18 cellular contexts compared by ENCODE assay signal in genomic region chr16:78608305-78608776, GRCh38.
DNase-seq lines count a peak whose midpoint lies in the region; ATAC-seq, FAIRE-seq and TF ChIP-seq lines count a peak whose summit lies in the region.
"Had no signal": no experiment of that assay in that cellular context is flagged by ENCODE, and none has a peak within 500 bp of the region (broad histone marks: within the 10 kb centered on the region; RNA-seq: fewer than 3 reads in every experiment).

No MANE protein-coding gene starts in this region.

- no peaks in the 10 kb centered on the region for H3K4me1 Mint-ChIP-seq in activated T-helper 1 cell treated with anti-CD3 and anti-CD28 coated beads, Interleukin-12 subunit alpha, Interleukin-12 subunit beta, Interleukin-2, Interleukin-4 antibody, amounts not matched to agents 30 ng/mL and 10 ng/mL and 1 ng/mL, durations not matched to agents 14 hours and 24 hours and 36 hours (ENCODE audit: low read depth)

- no peak for TF ChIP-seq EP300 in HepG2 (IDR thresholded peaks at IDR 0.05; ENCODE audit: low read depth in 2 of 2, low read length in 2 of 2)
- TF ChIP-seq EP300 in HepG2 (CRISPR knock-in tag; IDR thresholded peaks at IDR 0.05; ENCODE audit: borderline replicate concordance) = no peak

- H3K4me3 ChIP-seq in HepG2 (replicated peaks in 1 of 3; ENCODE audit: insufficient read depth in 1 of 3, low read depth in 2 of 3, low read length in 3 of 3) = no peak overlapping the region
- no peak overlapping the region for H3K4me3 ChIP-seq in trophoblast cell (ENCODE audit: low read depth, low read length)

- H2BK12ac ChIP-seq in trophoblast cell (ENCODE audit: low read length) = no peak overlapping the region

- no peak for TF ChIP-seq CTCF in HepG2 (CRISPR knock-in tag; IDR thresholded peaks at IDR 0.05)

- H3K27ac Mint-ChIP-seq in activated T-helper 1 cell treated with anti-CD3 and anti-CD28 coated beads, Interleukin-12 subunit alpha, Interleukin-12 subunit beta, Interleukin-2, Interleukin-4 antibody, amounts not matched to agents 30 ng/mL and 10 ng/mL and 1 ng/mL, durations not matched to agents 14 hours and 24 hours and 36 hours = no peak overlapping the region
- H3K27ac Mint-ChIP-seq: activated CD4-positive, alpha-beta T cell treated with anti-CD3 and anti-CD28 coated beads for 36 hours; activated naive CD4-positive, alpha-beta T cell treated with anti-CD3 and anti-CD28 coated beads, Interleukin-2, amount 10 ng/mL, durations not matched to agents 7 days and 5 days; T-helper 2 cell treated with Interferon-gamma antibody and Interleukin-4, amounts not matched to agents 5 μg/mL and 100 μg/mL, for 36 hours had no signal

- H2AK5ac ChIP-seq in trophoblast cell (ENCODE audit: low read length) = no peak overlapping the region

- peaks cover 30% of the 10 kb centered on the region for H3K79me1 ChIP-seq in trophoblast cell (ENCODE audit: low read length)

- H3K36me3 Mint-ChIP-seq in activated T-helper 1 cell treated with anti-CD3 and anti-CD28 coated beads, Interleukin-12 subunit alpha, Interleukin-12 subunit beta, Interleukin-2, Interleukin-4 antibody, amounts not matched to agents 30 ng/mL and 10 ng/mL and 1 ng/mL, durations not matched to agents 14 hours and 24 hours and 36 hours (ENCODE audit: low read depth) = no peaks in the 10 kb centered on the region
- H3K36me3 Mint-ChIP-seq: activated naive CD4-positive, alpha-beta T cell treated with anti-CD3 and anti-CD28 coated beads, Interleukin-2, amount 10 ng/mL, durations not matched to agents 7 days and 5 days had no signal

- no peak overlapping the region for H3K4ac ChIP-seq in trophoblast cell (ENCODE audit: low read depth, low read length)

- TF ChIP-seq POLR2A in HepG2 (IDR thresholded peaks at IDR 0.05; ENCODE audit: insufficient read depth in 1 of 2, low read depth in 2 of 2, low read length in 2 of 2) = no peak

- H3K27me3 Mint-ChIP-seq in activated T-helper 1 cell treated with anti-CD3 and anti-CD28 coated beads, Interleukin-12 subunit alpha, Interleukin-12 subunit beta, Interleukin-2, Interleukin-4 antibody, amounts not matched to agents 30 ng/mL and 10 ng/mL and 1 ng/mL, durations not matched to agents 14 hours and 24 hours and 36 hours (ENCODE audit: insufficient read depth) = peaks cover 2% of the 10 kb centered on the region
- H3K27me3 Mint-ChIP-seq: activated CD4-positive, alpha-beta T cell treated with anti-CD3 and anti-CD28 coated beads for 36 hours; activated naive CD4-positive, alpha-beta T cell treated with anti-CD3 and anti-CD28 coated beads, Interleukin-2, amount 10 ng/mL, durations not matched to agents 7 days and 5 days had no signal

- in situ Hi-C loops in HepG2 (cut with HindIII; ENCODE audit: extremely low pct_ligation_motif_present, low pct_unique_long_range_greater_than_20kb) = no loop called here

- no peak overlapping the region for H2BK5ac ChIP-seq in trophoblast cell (ENCODE audit: low read depth, low read length, poor library complexity)

- no peaks in the 10 kb centered on the region for H3K9me3 Mint-ChIP-seq in activated T-helper 1 cell treated with anti-CD3 and anti-CD28 coated beads, Interleukin-12 subunit alpha, Interleukin-12 subunit beta, Interleukin-2, Interleukin-4 antibody, amounts not matched to agents 30 ng/mL and 10 ng/mL and 1 ng/mL, durations not matched to agents 14 hours and 24 hours and 36 hours
- H3K9me3 Mint-ChIP-seq: activated naive CD4-positive, alpha-beta T cell treated with anti-CD3 and anti-CD28 coated beads, Interleukin-2, amount 10 ng/mL, durations not matched to agents 7 days and 5 days; T-helper 2 cell treated with Interferon-gamma antibody and Interleukin-4, amounts not matched to agents 5 μg/mL and 100 μg/mL, for 36 hours had no signal

- no TSS peak for BruUV-seq in HepG2 (replicated peaks; lab: Mats Ljungman, UMichigan)

- no peak overlapping the region for H3K18ac ChIP-seq in trophoblast cell (ENCODE audit: low read length)

- no peak overlapping the region for H3K27ac ChIP-seq in HepG2 (ENCODE audit: extremely low read length, insufficient read depth, low read length)
- H3K27ac ChIP-seq in trophoblast cell (ENCODE audit: low read depth, low read length) = peak overlapping the region; percentile 99
- H3K27ac ChIP-seq: brain microvascular endothelial cell had no signal

- ATAC-seq in Right ventricle myocardium superior (ENCODE audit: poor library complexity) (peak; percentile 73), HepG2 (no peak), HG03469 (IDR thresholded peaks at IDR 0.05; ENCODE audit: unreplicated experiment) (no peak)
- ATAC-seq: activated CD4-positive, alpha-beta T cell treated with anti-CD3 and anti-CD28 coated beads for 36 hours; HCT116 had no signal

- H4K20me1 ChIP-seq in HepG2 (ENCODE audit: insufficient read depth, low read length) = no peaks in the 10 kb centered on the region

- WGBS in HepG2 (ENCODE audit: low lambda C conversion rate) = 89% methylated on average over 9 of the region's 9 CpGs
- no CpG with 5 or more reads among the region's 9 CpGs for WGBS in trophoblast cell (ENCODE audit: extremely low coverage, insufficient coverage, insufficient read length)

- H3K4me2 ChIP-seq in HepG2 (ENCODE audit: low read depth, low read length) (no peak overlapping the region), trophoblast cell (ENCODE audit: low read length) (peak overlapping the region; percentile 21)

- no peak overlapping the region for H4K91ac ChIP-seq in trophoblast cell (ENCODE audit: low read depth, low read length)

- CTCF ChIA-PET in HepG2 (lab: Yijun Ruan, JAX; ENCODE audit: low intra/inter-chr PET ratio, low total read pairs) = no interaction called here

- TF ChIP-seq RAD21 in HepG2 (CRISPR knock-in tag; IDR thresholded peaks at IDR 0.05) = no peak

- no peak for FAIRE-seq in HepG2 (lab: Jason Lieb, UNC)
- FAIRE-seq: A204.1 had no signal

- H4K12ac ChIP-seq in trophoblast cell (ENCODE audit: low read depth, low read length) = no peak overlapping the region

- H4K8ac ChIP-seq in trophoblast cell (ENCODE audit: low read depth, low read length) = no peak overlapping the region

- H3K9ac ChIP-seq in HepG2 (ENCODE audit: insufficient read depth, low read depth, low read length) (no peak overlapping the region), trophoblast cell (ENCODE audit: low read length) (no peak overlapping the region)

- H3K23ac ChIP-seq in trophoblast cell (ENCODE audit: low read length) = no peak overlapping the region

- H3K27me3 ChIP-seq in HepG2 (ENCODE audit: control insufficient read depth in 1 of 2, insufficient read depth in 2 of 2, low read length in 2 of 2) = no peaks in the 10 kb centered on the region
- H3K27me3 ChIP-seq in trophoblast cell (ENCODE audit: insufficient read depth, low read length) = no peaks in the 10 kb centered on the region
- H3K27me3 ChIP-seq: brain microvascular endothelial cell had no signal

- H3K14ac ChIP-seq in trophoblast cell (ENCODE audit: low read length) = no peak overlapping the region

- POLR2A ChIA-PET in HepG2 (lab: Yijun Ruan, JAX) = no interaction called here

- no peak overlapping the region for H3K4me3 Mint-ChIP-seq in activated T-helper 1 cell treated with anti-CD3 and anti-CD28 coated beads, Interleukin-12 subunit alpha, Interleukin-12 subunit beta, Interleukin-2, Interleukin-4 antibody, amounts not matched to agents 30 ng/mL and 10 ng/mL and 1 ng/mL, durations not matched to agents 14 hours and 24 hours and 36 hours
- H3K4me3 Mint-ChIP-seq: activated CD4-positive, alpha-beta T cell treated with anti-CD3 and anti-CD28 coated beads for 36 hours; activated naive CD4-positive, alpha-beta T cell treated with anti-CD3 and anti-CD28 coated beads, Interleukin-2, amount 10 ng/mL, durations not matched to agents 7 days and 5 days; T-helper 2 cell treated with Interferon-gamma antibody and Interleukin-4, amounts not matched to agents 5 μg/mL and 100 μg/mL, for 36 hours had no signal

- intact Hi-C loops in Right ventricle myocardium superior (cut with DNase I) (no loop called here), cardiac septum (cut with DNase I) (no loop called here), HepG2 (cut with micrococcal nuclease; ENCODE audit: unreplicated experiment) (no loop called here)
- intact Hi-C loops in activated T-helper 1 cell treated with anti-CD3 and anti-CD28 coated beads, Interleukin-12 subunit alpha, Interleukin-12 subunit beta, Interleukin-2, Interleukin-4 antibody, amounts not matched to agents 30 ng/mL and 10 ng/mL and 1 ng/mL, durations not matched to agents 14 hours and 24 hours and 36 hours (cut with micrococcal nuclease) = no loop called here

- H2BK120ac ChIP-seq in trophoblast cell (ENCODE audit: insufficient read depth, low read length, poor library complexity) = peak overlapping the region; percentile 85

- H3K36me3 ChIP-seq in HepG2 (replicated peaks in 1 of 2; ENCODE audit: control insufficient read depth in 1 of 2, insufficient read depth in 2 of 2, low read length in 2 of 2) = no peaks in the 10 kb centered on the region
- H3K36me3 ChIP-seq in trophoblast cell (ENCODE audit: control insufficient read depth in 1 of 2, insufficient read depth in 2 of 2, low read length in 2 of 2) = no peaks in the 10 kb centered on the region
- H3K36me3 ChIP-seq: brain microvascular endothelial cell had no signal

- DNase-seq in Right ventricle myocardium superior (no peak), cardiac septum (ENCODE audit: low spot score) (no peak), HepG2 (ENCODE audit: low spot score) (no peak), trophoblast cell (peak; percentile 59 to 85), NCI-H2081 treated with DMSO at 0.1 percent for 48 hours (lab: John Stamatoyannopoulos, UW) (no peak), DMS153 treated with DMSO at 0.1 percent for 48 hours (lab: John Stamatoyannopoulos, UW; ENCODE audit: unreplicated experiment) (no peak)
- DNase-seq in activated T-helper 1 cell treated with anti-CD3 and anti-CD28 coated beads, Interleukin-12 subunit alpha, Interleukin-12 subunit beta, Interleukin-2, Interleukin-4 antibody, amounts not matched to agents 30 ng/mL and 10 ng/mL and 1 ng/mL, durations not matched to agents 14 hours and 24 hours and 36 hours (ENCODE audit: low spot score) = no peak
- DNase-seq: activated CD4-positive, alpha-beta T cell treated with anti-CD3 and anti-CD28 coated beads for 36 hours; activated CD8-positive, alpha-beta memory T cell treated with anti-CD3 and anti-CD28 coated beads, Interleukin-2, amount 50 U/mL, for 48 hours; activated naive CD4-positive, alpha-beta T cell treated with anti-CD3 and anti-CD28 coated beads, Interleukin-2, amount 10 ng/mL, durations not matched to agents 7 days and 5 days; brain microvascular endothelial cell; DMS153; effector CD8-positive, alpha-beta T cell; SHP77 treated with DMSO at 0.1 percent for 48 hours had no signal

- H3K79me2 ChIP-seq in HepG2 (ENCODE audit: insufficient read depth, low read length) (no peaks in the 10 kb centered on the region), trophoblast cell (ENCODE audit: control insufficient read depth, insufficient read depth, low read length, poor library complexity) (no peaks in the 10 kb centered on the region)

- H3K9me3 ChIP-seq in HepG2 (ENCODE audit: low read length) (no peaks in the 10 kb centered on the region), trophoblast cell (ENCODE audit: insufficient read depth, low read depth, low read length) (no peaks in the 10 kb centered on the region)

- H3K4me1 ChIP-seq in HepG2 (ENCODE audit: insufficient read depth, low read length) (peaks cover 37% of the 10 kb centered on the region), trophoblast cell (ENCODE audit: control insufficient read depth in 1 of 2, insufficient read depth in 2 of 2, low read length in 2 of 2) (peaks cover 2 to 12% of the 10 kb centered on the region in 2 experiments)

- H2AFZ ChIP-seq in HepG2 (ENCODE audit: low read length) (no peak overlapping the region), trophoblast cell (ENCODE audit: insufficient read depth, low read length, poor library complexity) (no peak overlapping the region)

Comparison
In these comparisons a context has a peak if more than half of its experiments do, and no peak if none do; other contexts are left out.
1. DNase-seq: peak in trophoblast cell (2 of 2); none in Right ventricle myocardium superior (single experiment), cardiac septum (single experiment), HepG2 (single experiment), NCI-H2081 treated with DMSO at 0.1 percent for 48 hours (single experiment), DMS153 treated with DMSO at 0.1 percent for 48 hours (single experiment) and activated T-helper 1 cell treated with anti-CD3 and anti-CD28 coated beads, Interleukin-12 subunit alpha, Interleukin-12 subunit beta, Interleukin-2, Interleukin-4 antibody, amounts not matched to agents 30 ng/mL and 10 ng/mL and 1 ng/mL, durations not matched to agents 14 hours and 24 hours and 36 hours (single experiment).